Comparison of ENCODE assay signal across 10 cellular contexts in the genomic region with DNA sequence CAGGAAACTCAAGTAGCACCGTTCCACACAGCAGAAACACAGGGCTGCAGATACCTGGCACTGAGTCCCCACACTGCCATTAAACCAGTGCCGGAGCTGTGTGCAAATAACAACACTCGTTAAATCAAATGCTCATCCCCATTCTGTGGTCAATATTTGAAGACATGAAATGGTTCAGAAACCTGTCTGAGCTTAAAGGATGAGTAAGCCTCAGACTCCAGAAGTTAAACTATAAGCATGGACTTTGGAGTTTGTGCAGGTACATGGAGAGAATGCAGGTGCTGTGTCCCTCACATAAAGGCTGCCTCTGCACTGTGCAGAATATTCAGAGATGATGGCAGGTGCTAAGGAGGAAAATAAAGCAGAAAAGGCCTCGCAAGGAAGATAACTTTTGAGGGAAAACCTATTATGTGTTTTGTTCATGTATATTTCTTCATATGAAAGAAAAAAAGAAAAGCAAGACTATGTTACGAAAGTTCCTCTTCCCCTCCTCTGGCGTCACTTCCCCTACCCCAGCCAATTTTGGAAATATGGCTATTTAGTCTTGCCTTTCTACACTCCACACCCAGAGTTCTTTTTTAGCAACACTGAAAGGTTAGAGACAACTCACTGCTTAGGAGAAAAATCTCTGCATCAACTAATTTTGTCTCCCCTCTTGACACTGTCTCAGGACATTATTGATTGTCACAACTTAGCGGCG.
DNase-seq lines count a peak whose midpoint lies in the region; ATAC-seq lines count a peak whose summit lies in the region.
"Had no signal": no experiment of that assay in that cellular context is flagged by ENCODE, and none has a peak within 500 bp of the region (broad histone marks: within the 10 kb centered on the region; RNA-seq: fewer than 3 reads in every experiment).

No MANE protein-coding gene starts in this region.

- peak overlapping the region; percentile 17 for H3K27ac ChIP-seq in duodenal mucosa (ENCODE audit: low read depth, low read length)
- H3K27ac ChIP-seq: suprapubic skin had no signal

- no peaks in the 10 kb centered on the region for H3K27me3 ChIP-seq in duodenal mucosa (ENCODE audit: control insufficient read depth in 1 of 2, insufficient read depth in 2 of 2, low read length in 2 of 2)
- H3K27me3 ChIP-seq: suprapubic skin had no signal

- H3K4me3 ChIP-seq in duodenal mucosa (ENCODE audit: low read depth in 1 of 2, low read length in 2 of 2), result peak overlapping the region in 1 of 2 donors; percentile 43
- H3K4me3 ChIP-seq: suprapubic skin had no signal

- no peaks in the 10 kb centered on the region for H3K27me3 Mint-ChIP-seq in stimulated activated naive CD8-positive, alpha-beta T cell treated with anti-CD3 and anti-CD28 coated beads, Interleukin-15, Interleukin-2, amounts not matched to agents 100 ng/mL and 50 ng/mL, for 24 hours

- peak overlapping the region; percentile 13 for H3K4me3 Mint-ChIP-seq in stimulated activated naive CD8-positive, alpha-beta T cell treated with anti-CD3 and anti-CD28 coated beads, Interleukin-15, Interleukin-2, amounts not matched to agents 100 ng/mL and 50 ng/mL, for 24 hours

- no peak for ATAC-seq in stimulated activated naive CD8-positive, alpha-beta T cell treated with anti-CD3 and anti-CD28 coated beads, Interleukin-15, Interleukin-2, amounts not matched to agents 100 U/mL and 50 U/mL, for 24 hours

- H3K27ac Mint-ChIP-seq in stimulated activated naive CD8-positive, alpha-beta T cell treated with anti-CD3 and anti-CD28 coated beads, Interleukin-15, Interleukin-2, amounts not matched to agents 100 ng/mL and 50 ng/mL, for 24 hours, result peak overlapping the region; percentile 93

- no peak for DNase-seq in stimulated activated naive CD8-positive, alpha-beta T cell treated with anti-CD3 and anti-CD28 coated beads, Interleukin-15, Interleukin-2, amounts not matched to agents 100 U/mL and 50 U/mL, for 24 hours
- DNase-seq in NOMO-1 (lab: John Stamatoyannopoulos, UW; ENCODE audit: unreplicated experiment in 2 of 2) (peak; percentile 59 to 74), ecto neural progenitor cell (ENCODE audit: low spot score) (no peak), AG08396 (ENCODE audit: low spot score) (no peak), middle frontal gyrus (ENCODE audit: extremely low spot score, low spot score) (no peak), SW 1271 (lab: John Stamatoyannopoulos, UW) (no peak)
- DNase-seq: activated CD4-positive, alpha-beta T cell treated with anti-CD3 and anti-CD28 coated beads for 1 hour had no signal

- H3K9me3 ChIP-seq in duodenal mucosa (ENCODE audit: control insufficient read depth in 1 of 2, low read length in 2 of 2), result no peaks in the 10 kb centered on the region
- H3K9me3 ChIP-seq: suprapubic skin had no signal

- H3K36me3 ChIP-seq in duodenal mucosa (ENCODE audit: control insufficient read depth in 1 of 2, insufficient read depth in 2 of 2, low read length in 2 of 2), result no peaks in the 10 kb centered on the region
- H3K36me3 ChIP-seq: suprapubic skin had no signal

- H3K9me3 Mint-ChIP-seq in stimulated activated naive CD8-positive, alpha-beta T cell treated with anti-CD3 and anti-CD28 coated beads, Interleukin-15, Interleukin-2, amounts not matched to agents 100 ng/mL and 50 ng/mL, for 24 hours, result no peaks in the 10 kb centered on the region

- H3K4me1 Mint-ChIP-seq in stimulated activated naive CD8-positive, alpha-beta T cell treated with anti-CD3 and anti-CD28 coated beads, Interleukin-15, Interleukin-2, amounts not matched to agents 100 ng/mL and 50 ng/mL, for 24 hours (ENCODE audit: low read depth), result peaks cover 79% of the 10 kb centered on the region

- H3K9ac ChIP-seq in duodenal mucosa (ENCODE audit: low read depth in 1 of 2, low read length in 2 of 2), result no peak overlapping the region

- peaks cover 30 to 40% of the 10 kb centered on the region in 2 donors for H3K4me1 ChIP-seq in duodenal mucosa (ENCODE audit: control insufficient read depth in 1 of 2, insufficient read depth in 2 of 2, low read length in 2 of 2)

- H3K36me3 Mint-ChIP-seq in stimulated activated naive CD8-positive, alpha-beta T cell treated with anti-CD3 and anti-CD28 coated beads, Interleukin-15, Interleukin-2, amounts not matched to agents 100 ng/mL and 50 ng/mL, for 24 hours (ENCODE audit: low read depth), result no peaks in the 10 kb centered on the region

Comparison
In these comparisons a context has a peak if more than half of its experiments do, and no peak if none do; other contexts are left out.
1. DNase-seq: peak in NOMO-1 (2 of 2); none in stimulated activated naive CD8-positive, alpha-beta T cell treated with anti-CD3 and anti-CD28 coated beads, Interleukin-15, Interleukin-2, amounts not matched to agents 100 U/mL and 50 U/mL, for 24 hours (single experiment), ecto neural progenitor cell (single experiment), AG08396 (single experiment), middle frontal gyrus (single experiment) and SW 1271 (0 of 2).